16 cellular contexts compared by ENCODE assay signal in genomic region chr14:26526132-26526531, GRCh38.
"Had no signal": no experiment of that assay in that cellular context is flagged by ENCODE, and none has a peak within 500 bp of the region (broad histone marks: within the 10 kb centered on the region; RNA-seq: fewer than 3 reads in every experiment).

No MANE protein-coding gene starts in this region.

- H3K4me3 ChIP-seq: adrenal gland, coronary artery, left ventricle myocardium inferior had no signal

- H3K27ac ChIP-seq: adrenal gland, coronary artery, left ventricle myocardium inferior had no signal

- H3K27me3 ChIP-seq: adrenal gland had no signal

- H3K4me1 ChIP-seq: adrenal gland, left ventricle myocardium inferior had no signal

- H3K9me3 ChIP-seq: adrenal gland, left ventricle myocardium inferior had no signal

- H3K36me3 ChIP-seq: adrenal gland, left ventricle myocardium inferior had no signal

- DNase-seq: activated CD4-positive, alpha-beta memory T cell treated with anti-CD3 and anti-CD28 coated beads, Interleukin-2, amount 10 ng/mL, durations not matched to agents 7 days and 5 days; activated CD4-positive, alpha-beta T cell treated with anti-CD3 and anti-CD28 coated beads for 4 hours; activated effector memory CD4-positive, alpha-beta T cell treated with Interleukin-2 at 50 U/mL for 16 hours; activated naive CD4-positive, alpha-beta T cell treated with anti-CD3 and anti-CD28 coated beads, Interleukin-2, amount 50 U/mL, for 16 hours; activated T-cell treated with anti-CD3 and anti-CD28 coated beads, Interleukin-2, amount 50 U/mL, for 4 hours; adrenal gland; effector CD4-positive, alpha-beta T cell; hippocampal formation; kidney; left ventricle myocardium inferior; mesendoderm; stimulated activated CD4-positive, alpha-beta T cell treated with anti-CD3 and anti-CD28 coated beads, Interleukin-4, amount 100 ng/mL, for 24 hours; stimulated activated naive CD4-positive, alpha-beta T cell; T-helper 2 cell; trophoblast cell had no signal
